8 cellular contexts compared by ENCODE assay signal in genomic region chr5:68216737-68217231, GRCh38. TPM values are rescaled to one million over a fixed set of nuclear protein-coding genes. Genes with fewer than 3 reads are reported as not detected.
DNase-seq lines count a peak whose midpoint lies in the region; ATAC-seq, FAIRE-seq and TF ChIP-seq lines count a peak whose summit lies in the region.

No MANE protein-coding gene starts in this region.

- no peak for FAIRE-seq in HTR-8/SVneo (lab: Jason Lieb, UNC)

- peaks cover 21% of the 10 kb centered on the region for H3K36me3 Mint-ChIP-seq in effector memory CD8-positive, alpha-beta T cell (ENCODE audit: insufficient read depth)
- peaks cover 11% of the 10 kb centered on the region for H3K36me3 Mint-ChIP-seq in nephron (ENCODE audit: low read depth)

- peaks cover 0 to 2% of the 10 kb centered on the region in 2 donors for H3K9me3 Mint-ChIP-seq in effector memory CD8-positive, alpha-beta T cell
- peaks cover 5% of the 10 kb centered on the region for H3K9me3 Mint-ChIP-seq in nephron

- H3K27me3 Mint-ChIP-seq in effector memory CD8-positive, alpha-beta T cell, result no peaks in the 10 kb centered on the region
- no peaks in the 10 kb centered on the region for H3K27me3 Mint-ChIP-seq in nephron (ENCODE audit: low read depth)

- H3K27ac Mint-ChIP-seq in effector memory CD8-positive, alpha-beta T cell, result peak overlapping the region; percentile 76 to 94
- H3K27ac Mint-ChIP-seq in nephron, result peak overlapping the region; percentile 90 to 94 (median 93)

- H3K4me3 Mint-ChIP-seq in effector memory CD8-positive, alpha-beta T cell, result peak overlapping the region; percentile 92 to 93
- H3K4me3 Mint-ChIP-seq in nephron, result peak overlapping the region; percentile 89 to 95 (median 94)

- TF ChIP-seq CTCF in nephron (IDR thresholded peaks at IDR 0.05; ENCODE audit: unreplicated experiment in 3 of 3), result no peak

- peaks cover 36 to 41% of the 10 kb centered on the region in 2 donors for H3K4me1 Mint-ChIP-seq in effector memory CD8-positive, alpha-beta T cell (ENCODE audit: low read depth in 2 of 2)
- peaks cover 43% of the 10 kb centered on the region for H3K4me1 Mint-ChIP-seq in nephron

- peak; percentile 3 for ATAC-seq in GM21825 (IDR thresholded peaks at IDR 0.05; ENCODE audit: unreplicated experiment)
- no peak for ATAC-seq in effector memory CD8-positive, alpha-beta T cell (replicated peaks)

- peak; percentile 57 for DNase-seq in NCI-H1092 treated with DMSO at 0.1 percent for 48 hours (lab: John Stamatoyannopoulos, UW)
- DNase-seq in NCI-H1092 (lab: John Stamatoyannopoulos, UW), result no peak
- peak in 1 of 3 experiments; percentile 5 for DNase-seq in effector memory CD8-positive, alpha-beta T cell
- DNase-seq in HTR-8/SVneo (ENCODE audit: insufficient read length, low spot score), result no peak
- DNase-seq in NCI-H1436 treated with DMSO at 0.1 percent for 48 hours (lab: John Stamatoyannopoulos, UW), result no peak

TF ChIP-seq in PFSK-1, 5 proteins besides CTCF, POLR2A, EP300 and RAD21:
- peak; percentile 34; the same call in 1 of the 2 replicates for TF ChIP-seq SIN3A (IDR thresholded peaks at IDR 0.05; ENCODE audit: borderline replicate concordance, insufficient read depth, low read length)
- TF ChIP-seq, protein P1, sequence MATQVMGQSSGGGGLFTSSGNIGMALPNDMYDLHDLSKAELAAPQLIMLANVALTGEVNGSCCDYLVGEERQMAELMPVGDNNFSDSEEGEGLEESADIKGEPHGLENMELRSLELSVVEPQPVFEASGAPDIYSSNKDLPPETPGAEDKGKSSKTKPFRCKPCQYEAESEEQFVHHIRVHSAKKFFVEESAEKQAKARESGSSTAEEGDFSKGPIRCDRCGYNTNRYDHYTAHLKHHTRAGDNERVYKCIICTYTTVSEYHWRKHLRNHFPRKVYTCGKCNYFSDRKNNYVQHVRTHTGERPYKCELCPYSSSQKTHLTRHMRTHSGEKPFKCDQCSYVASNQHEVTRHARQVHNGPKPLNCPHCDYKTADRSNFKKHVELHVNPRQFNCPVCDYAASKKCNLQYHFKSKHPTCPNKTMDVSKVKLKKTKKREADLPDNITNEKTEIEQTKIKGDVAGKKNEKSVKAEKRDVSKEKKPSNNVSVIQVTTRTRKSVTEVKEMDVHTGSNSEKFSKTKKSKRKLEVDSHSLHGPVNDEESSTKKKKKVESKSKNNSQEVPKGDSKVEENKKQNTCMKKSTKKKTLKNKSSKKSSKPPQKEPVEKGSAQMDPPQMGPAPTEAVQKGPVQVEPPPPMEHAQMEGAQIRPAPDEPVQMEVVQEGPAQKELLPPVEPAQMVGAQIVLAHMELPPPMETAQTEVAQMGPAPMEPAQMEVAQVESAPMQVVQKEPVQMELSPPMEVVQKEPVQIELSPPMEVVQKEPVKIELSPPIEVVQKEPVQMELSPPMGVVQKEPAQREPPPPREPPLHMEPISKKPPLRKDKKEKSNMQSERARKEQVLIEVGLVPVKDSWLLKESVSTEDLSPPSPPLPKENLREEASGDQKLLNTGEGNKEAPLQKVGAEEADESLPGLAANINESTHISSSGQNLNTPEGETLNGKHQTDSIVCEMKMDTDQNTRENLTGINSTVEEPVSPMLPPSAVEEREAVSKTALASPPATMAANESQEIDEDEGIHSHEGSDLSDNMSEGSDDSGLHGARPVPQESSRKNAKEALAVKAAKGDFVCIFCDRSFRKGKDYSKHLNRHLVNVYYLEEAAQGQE (IDR thresholded peaks at IDR 0.05; ENCODE audit: insufficient read depth in 1 of 2, low read depth in 2 of 2, low read length in 2 of 2), result no peak

RNA-seq across cellular contexts. Expression of gene PIK3R1, which starts 1.2 kb away (rescaled TPM):
- polyA plus RNA-seq in PFSK-1 (2012; ENCODE audit: insufficient read length, low read depth), result 8.4 TPM
